In genomic region chr1:155049651-155050559, GRCh38 we compare ENCODE assay signal across 8 cellular contexts. TPM values are rescaled to one million over a fixed set of nuclear protein-coding genes. Genes with fewer than 3 reads are reported as not detected.
DNase-seq lines count a peak whose midpoint lies in the region; ATAC-seq lines count a peak whose summit lies in the region.

No MANE protein-coding gene starts in this region.

- no peaks in the 10 kb centered on the region for H3K9me3 Mint-ChIP-seq in naive B cell

- H3K4me1 Mint-ChIP-seq in naive B cell, result peaks cover 19 to 34% (median 31%) of the 10 kb centered on the region in 3 donors

- H3K36me3 Mint-ChIP-seq in naive B cell, result no peaks in the 10 kb centered on the region

- peak overlapping the region; percentile 85 for H3K27ac ChIP-seq in caudate nucleus (ENCODE audit: low read depth, low read length)

- peak overlapping the region in 1 of 6 donors; percentile 54 for H3K27ac Mint-ChIP-seq in naive B cell

- ATAC-seq in naive B cell (ENCODE audit: low read depth in 2 of 2), result no peak

- DNase-seq in EL (peak; percentile 75), NCI-H2029 treated with DMSO at 0.1 percent for 48 hours (lab: John Stamatoyannopoulos, UW) (peak; percentile 52), caudate nucleus (lab: John Stamatoyannopoulos, UW) (no peak), naive B cell (no peak), 8988T (no peak), iPS-NIHi7 (ENCODE audit: extremely low spot score) (no peak), NOMO-1 (lab: John Stamatoyannopoulos, UW; ENCODE audit: unreplicated experiment in 2 of 2) (no peak)
- DNase-seq in effector CD4-positive, alpha-beta T cell, result no peak

- H3K27me3 Mint-ChIP-seq in naive B cell, result peaks cover 0 to 6% (median 0%) of the 10 kb centered on the region in 3 donors

- H3K4me3 Mint-ChIP-seq in naive B cell, result peak overlapping the region; percentile 79 to 93 (median 90)

RNA-seq across cellular contexts. Expression of gene ADAM15, which starts 1.2 kb away (rescaled TPM):
- 1 to 10 TPM; 2.8 to 8.8 (median 7.0) TPM for polyA plus RNA-seq in naive B cell (ENCODE audit: low read depth in 6 of 6)

RNA-seq across cellular contexts. Expression of gene EFNA4, which starts 13.6 kb away (rescaled TPM):
- 1 to 10 TPM in 5 of 6 donors, not detected in 1; 2.6 to 6.0 (median 3.3) TPM for polyA plus RNA-seq in naive B cell (ENCODE audit: low read depth in 6 of 6)

RNA-seq across cellular contexts. Expression of gene DCST1, which starts 16.3 kb away (rescaled TPM):
- polyA plus RNA-seq in naive B cell (ENCODE audit: low read depth in 6 of 6), result not detected

RNA-seq across cellular contexts. Expression of gene DCST2, which starts 16.3 kb away (rescaled TPM):
- not detected for polyA plus RNA-seq in naive B cell (ENCODE audit: low read depth in 6 of 6)

RNA-seq across cellular contexts. Expression of gene EFNA3, which starts 28.7 kb away (rescaled TPM):
- 1 to 10 TPM in 3 of 6 donors, under 1 TPM in 2, not detected in 1; 0.54 to 2.9 (median 2.1) TPM for polyA plus RNA-seq in naive B cell (ENCODE audit: low read depth in 6 of 6)

Comparison
In these comparisons a context has a peak if more than half of its experiments do, and no peak if none do; other contexts are left out.
1. DNase-seq: peak in EL (single experiment) and NCI-H2029 treated with DMSO at 0.1 percent for 48 hours (single experiment); none in caudate nucleus (0 of 61), naive B cell (single experiment), 8988T (single experiment), iPS-NIHi7 (single experiment), effector CD4-positive, alpha-beta T cell (single experiment) and NOMO-1 (0 of 2).